Comparison of ENCODE assay signal across 16 cellular contexts in the genomic region with DNA sequence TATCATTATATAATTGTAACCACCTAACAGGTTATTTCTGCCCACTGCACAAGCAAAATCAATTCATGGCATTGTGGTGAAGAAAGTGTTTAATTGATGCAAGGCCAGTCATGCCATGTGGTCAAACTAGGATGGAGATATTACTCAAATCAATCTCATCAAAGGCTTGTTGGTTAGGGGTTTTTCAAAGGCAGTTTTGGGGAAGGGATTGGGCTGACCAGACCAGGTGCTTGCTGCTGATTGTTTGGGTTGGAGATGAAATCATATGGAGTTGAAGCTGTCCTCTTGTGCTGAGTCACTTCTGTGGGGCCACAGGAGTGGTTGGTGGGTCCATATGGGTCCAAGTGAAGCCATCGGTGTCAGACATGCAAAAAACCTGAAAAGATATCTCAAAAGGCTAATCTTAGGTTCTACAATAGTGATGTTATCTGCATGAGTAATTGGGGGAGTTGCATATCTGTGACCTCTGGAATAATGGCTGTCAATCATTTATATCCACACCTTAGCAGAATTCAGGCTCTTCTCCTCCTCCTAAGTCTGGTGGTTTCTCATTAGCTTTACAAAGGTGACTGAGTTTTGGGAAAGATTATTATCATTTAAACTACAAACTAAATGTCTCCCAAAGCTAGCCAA. TPM values are rescaled to one million over a fixed set of nuclear protein-coding genes. Genes with fewer than 3 reads are reported as not detected.
A peak's percentile ranks its signal among the peaks of the same experiment; 100 is the strongest.
DNase-seq lines count a peak whose midpoint lies in the region; ATAC-seq, FAIRE-seq and TF ChIP-seq lines count a peak whose summit lies in the region.
"Had no signal": no experiment of that assay in that cellular context is flagged by ENCODE, and none has a peak within 500 bp of the region (broad histone marks: within the 10 kb centered on the region; RNA-seq: fewer than 3 reads in every experiment).

No MANE protein-coding gene starts in this region.

- no peaks in the 10 kb centered on the region for H3K36me3 ChIP-seq in sigmoid colon

- peaks cover 25% of the 10 kb centered on the region for H3K27me3 Mint-ChIP-seq in mesothelial cell of epicardium (ENCODE audit: low read depth)

- H3K9me3 Mint-ChIP-seq in mesothelial cell of epicardium = peaks cover 40% of the 10 kb centered on the region

- no peak overlapping the region for H3K27ac Mint-ChIP-seq in mesothelial cell of epicardium
- H3K27ac Mint-ChIP-seq: CD8-positive, alpha-beta memory T cell had no signal

- TF ChIP-seq POLR2A in H54 (IDR thresholded peaks at IDR 0.05; ENCODE audit: low read depth, low read length) (no peak), sigmoid colon (IDR thresholded peaks at IDR 0.05) (no peak)

- no peaks in the 10 kb centered on the region for H3K4me1 Mint-ChIP-seq in mesothelial cell of epicardium

- intact Hi-C loops in sigmoid colon (cut with DNase I) = no loop called here

- H3K4me1 ChIP-seq in sigmoid colon = no peaks in the 10 kb centered on the region

- WGBS in sigmoid colon, 2 donors = 89 to 96% methylated on average over 1 of the region's 1 CpG

- no peaks in the 10 kb centered on the region for H3K27me3 ChIP-seq in sigmoid colon

- ATAC-seq in GM19035 (IDR thresholded peaks at IDR 0.05; ENCODE audit: unreplicated experiment) (peak; percentile 89), HG02642 (IDR thresholded peaks at IDR 0.05; ENCODE audit: poor library complexity, unreplicated experiment) (peak; percentile 88), HG03342 (IDR thresholded peaks at IDR 0.05; ENCODE audit: unreplicated experiment) (peak; percentile 73)

- DNase-seq in GM12865 (ENCODE audit: low read depth) (peak; percentile 88), COLO668 (lab: John Stamatoyannopoulos, UW; ENCODE audit: unreplicated experiment) (no peak), mesothelial cell of epicardium (ENCODE audit: low spot score in 2 of 2, unreplicated experiment in 2 of 2) (no peak), H54 (ENCODE audit: insufficient read length, low spot score) (no peak), sigmoid colon (no peak)
- DNase-seq: activated CD4-positive, alpha-beta T cell treated with anti-CD3 and anti-CD28 coated beads, Interleukin-2, amount 50 U/mL, for 48 hours; activated gamma-delta T cell treated with Interleukin-2 at 50 U/mL for 16 hours; CD8-positive, alpha-beta memory T cell; GDM1; NCI-H187 treated with DMSO at 0.1 percent for 48 hours; NCI-H82; SHP77 treated with DMSO at 0.1 percent for 48 hours had no signal

- H3K9me3 ChIP-seq in sigmoid colon = peaks cover 0 to 3% (median 0%) of the 10 kb centered on the region in 4 donors

- H3K4me3 ChIP-seq in GM12865 (ENCODE audit: low read depth, low read length) (no peak overlapping the region), sigmoid colon (no peak overlapping the region)

- FAIRE-seq in H54 (lab: Jason Lieb, UNC) = no peak

- H3K36me3 Mint-ChIP-seq in mesothelial cell of epicardium = peaks cover 2% of the 10 kb centered on the region

- TF ChIP-seq EP300 in sigmoid colon (IDR thresholded peaks at IDR 0.05) = no peak

- H3K4me3 Mint-ChIP-seq in mesothelial cell of epicardium = no peak overlapping the region
- H3K4me3 Mint-ChIP-seq: CD8-positive, alpha-beta memory T cell had no signal

- no peak overlapping the region for H3K27ac ChIP-seq in sigmoid colon
- H3K27ac ChIP-seq: HL-60 had no signal

- TF ChIP-seq CTCF in GM12865 (IDR thresholded peaks at IDR 0.05; ENCODE audit: insufficient read depth, low read depth, low read length, missing control alignments) (no peak), mesothelial cell of epicardium (IDR thresholded peaks at IDR 0.05; ENCODE audit: unreplicated experiment) (no peak), sigmoid colon (IDR thresholded peaks at IDR 0.05) (no peak)

RNA-seq across cellular contexts. Expression of a gene that starts 44.9 kb away (rescaled TPM):
- total RNA-seq in mesothelial cell of epicardium (129 to 131 TPM (median 130 TPM) in 3 replicates), sigmoid colon (10 to 100 TPM; 13.0 to 20.7 (median 16.0) TPM)
- 100 to 1,000 TPM in 2 of 3 donors, 10 to 100 TPM in 1; 62.5 to 132 (median 131) TPM for polyA plus RNA-seq in sigmoid colon
